In the genomic region with DNA sequence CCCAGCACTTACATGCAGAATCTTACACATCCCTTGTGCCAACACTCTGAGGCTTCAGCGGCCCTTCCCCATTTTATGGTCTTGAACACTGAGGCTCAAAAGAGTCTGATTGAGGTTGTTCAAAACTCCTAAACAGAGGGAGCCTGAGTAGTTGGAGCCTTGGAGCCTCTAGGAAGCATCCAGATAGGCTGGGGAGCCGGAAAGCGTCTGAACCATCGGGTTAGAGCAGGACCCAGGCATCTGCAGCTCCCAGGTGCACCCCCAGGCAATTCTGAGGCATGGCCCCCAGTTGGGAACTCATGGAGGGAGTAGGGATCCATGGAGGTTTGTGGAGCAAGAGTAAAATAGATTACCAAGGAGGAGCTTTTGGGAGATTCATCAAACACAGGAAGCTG, we compare ENCODE assay signal across 18 cellular contexts. TPM values are rescaled to one million over a fixed set of nuclear protein-coding genes. Genes with fewer than 3 reads are reported as not detected.
DNase-seq lines count a peak whose midpoint lies in the region; ATAC-seq and TF ChIP-seq lines count a peak whose summit lies in the region.
"Had no signal": no experiment of that assay in that cellular context is flagged by ENCODE, and none has a peak within 500 bp of the region (broad histone marks: within the 10 kb centered on the region; RNA-seq: fewer than 3 reads in every experiment).

No MANE protein-coding gene starts in this region.

- H3K27me3 ChIP-seq in heart left ventricle (peaks cover 0 to 4% (median 0%) of the 10 kb centered on the region in 9 donors), heart right ventricle (peaks cover 0 to 22% (median 0%) of the 10 kb centered on the region in 7 donors), esophagus squamous epithelium (peaks cover 0 to 13% (median 0%) of the 10 kb centered on the region in 4 donors), trophoblast cell (ENCODE audit: insufficient read depth, low read length) (no peaks in the 10 kb centered on the region), uterus (no peaks in the 10 kb centered on the region)
- H3K27me3 ChIP-seq: MG63 had no signal

- H3K9me3 ChIP-seq in heart left ventricle (no peaks in the 10 kb centered on the region), heart right ventricle (no peaks in the 10 kb centered on the region), esophagus squamous epithelium (no peaks in the 10 kb centered on the region), trophoblast cell (ENCODE audit: insufficient read depth, low read depth, low read length) (no peaks in the 10 kb centered on the region), uterus (no peaks in the 10 kb centered on the region)
- H3K9me3 ChIP-seq: BLaER1 treated with 17β-estradiol and CSF1 and Interleukin-3, amounts not matched to agents 10 nM and 100 nM; MG63; psoas muscle had no signal

- H2BK120ac ChIP-seq in trophoblast cell (ENCODE audit: insufficient read depth, low read length, poor library complexity): no peak overlapping the region

- H3K79me1 ChIP-seq in trophoblast cell (ENCODE audit: low read length): peaks cover 29% of the 10 kb centered on the region

- H3K23ac ChIP-seq in trophoblast cell (ENCODE audit: low read length): no peak overlapping the region

- H2AFZ ChIP-seq in trophoblast cell (ENCODE audit: insufficient read depth, low read length, poor library complexity): no peak overlapping the region

- no peak overlapping the region for H4K12ac ChIP-seq in trophoblast cell (ENCODE audit: low read depth, low read length)

- peaks cover 9% of the 10 kb centered on the region for H3K79me2 ChIP-seq in trophoblast cell (ENCODE audit: control insufficient read depth, insufficient read depth, low read length, poor library complexity)

- H3K36me3 ChIP-seq in heart left ventricle (no peaks in the 10 kb centered on the region), heart right ventricle (no peaks in the 10 kb centered on the region), esophagus squamous epithelium (no peaks in the 10 kb centered on the region), trophoblast cell (ENCODE audit: control insufficient read depth in 1 of 2, insufficient read depth in 2 of 2, low read length in 2 of 2) (peaks cover 0 to 5% of the 10 kb centered on the region in 2 experiments), uterus (no peaks in the 10 kb centered on the region)
- H3K36me3 ChIP-seq: BLaER1 treated with 17β-estradiol and CSF1 and Interleukin-3, amounts not matched to agents 10 nM and 100 nM; MG63 had no signal

- TF ChIP-seq CTCF in heart left ventricle (IDR thresholded peaks at IDR 0.05) (no peak), heart right ventricle (IDR thresholded peaks at IDR 0.05) (no peak), esophagus squamous epithelium (IDR thresholded peaks at IDR 0.05) (no peak), uterus (IDR thresholded peaks at IDR 0.05) (no peak)

- H2AK5ac ChIP-seq in trophoblast cell (ENCODE audit: low read length): no peak overlapping the region

- intact Hi-C loops in heart left ventricle (cut with DNase I) (loop anchor here in 1 of 10 donors (5.0 kb wide), 1 partner anchor 62 kb away; no protein-coding TSS in a partner anchor), heart right ventricle (cut with DNase I) (loop anchor here in 3 of 10 donors (1.0 to 5.0 kb wide), 3 partner anchors 52 to 70 kb away; no protein-coding TSS in a partner anchor), esophagus squamous epithelium (cut with DNase I) (no loop called here), uterus (cut with DNase I; ENCODE audit: low total_unique reads) (no loop called here)

- ATAC-seq in heart left ventricle: no peak
- no peak for ATAC-seq in heart right ventricle
- ATAC-seq in HG03045 (IDR thresholded peaks at IDR 0.05; ENCODE audit: unreplicated experiment): no peak
- ATAC-seq in HG02763 (IDR thresholded peaks at IDR 0.05; ENCODE audit: unreplicated experiment): no peak
- ATAC-seq: psoas muscle; stimulated activated naive CD8-positive, alpha-beta T cell treated with anti-CD3 and anti-CD28 coated beads, Interleukin-15, amount 100 ng/mL, for 72 hours had no signal

- H4K91ac ChIP-seq in trophoblast cell (ENCODE audit: low read depth, low read length): peak overlapping the region; percentile 77

- no peak for TF ChIP-seq POLR2A in heart left ventricle (IDR thresholded peaks at IDR 0.05)
- no peak for TF ChIP-seq POLR2A in esophagus squamous epithelium (IDR thresholded peaks at IDR 0.05)
- TF ChIP-seq POLR2A in uterus (IDR thresholded peaks at IDR 0.05): no peak

- H3K4me1 ChIP-seq in heart left ventricle (peaks cover 6 to 75% (median 36%) of the 10 kb centered on the region in 12 donors), heart right ventricle (peaks cover 13 to 75% (median 46%) of the 10 kb centered on the region in 9 donors), esophagus squamous epithelium (peaks cover 11 to 80% (median 34%) of the 10 kb centered on the region in 3 donors), trophoblast cell (ENCODE audit: control insufficient read depth in 1 of 2, insufficient read depth in 2 of 2, low read length in 2 of 2) (peaks cover 21 to 24% of the 10 kb centered on the region in 2 experiments), uterus (peaks cover 0 to 15% of the 10 kb centered on the region in 2 donors)

- H3K18ac ChIP-seq in trophoblast cell (ENCODE audit: low read length): no peak overlapping the region

- 92 to 97% (median 95%) methylated on average over 3 to 4 of the region's 4 CpGs for WGBS in heart left ventricle, 4 donors
- WGBS in heart right ventricle, 2 donors: 93 to 94% methylated on average over 4 of the region's 4 CpGs
- 93 to 96% methylated on average over 2 to 3 of the region's 4 CpGs for WGBS in esophagus squamous epithelium, 2 donors
- no CpG with 5 or more reads among the region's 4 CpGs for WGBS in trophoblast cell (ENCODE audit: extremely low coverage, insufficient coverage, insufficient read length)

- H3K14ac ChIP-seq in trophoblast cell (ENCODE audit: low read length): no peak overlapping the region

- H3K27ac ChIP-seq in heart left ventricle: peak overlapping the region in 7 of 12 donors; percentile 51 to 86 (median 69)
- H3K27ac ChIP-seq in heart right ventricle: peak overlapping the region in 5 of 10 donors; percentile 15 to 78 (median 65)
- peak overlapping the region in 3 of 4 donors; percentile 52 to 80 (median 75) for H3K27ac ChIP-seq in esophagus squamous epithelium
- no peak overlapping the region for H3K27ac ChIP-seq in trophoblast cell (ENCODE audit: low read depth, low read length)
- peak overlapping the region; percentile 91 to 93 for H3K27ac ChIP-seq in uterus
- H3K27ac ChIP-seq: HL-60, psoas muscle had no signal

- H3K4me3 ChIP-seq in heart left ventricle (no peak overlapping the region), heart right ventricle (no peak overlapping the region), esophagus squamous epithelium (no peak overlapping the region), trophoblast cell (ENCODE audit: low read depth, low read length) (no peak overlapping the region), uterus (no peak overlapping the region)
- H3K4me3 ChIP-seq: BLaER1 treated with 17β-estradiol and CSF1 and Interleukin-3, amounts not matched to agents 10 nM and 100 nM; MG63; psoas muscle had no signal

- peak overlapping the region; percentile 80 for H2BK12ac ChIP-seq in trophoblast cell (ENCODE audit: low read length)

- H4K8ac ChIP-seq in trophoblast cell (ENCODE audit: low read depth, low read length): no peak overlapping the region

- no peak overlapping the region for H3K4me2 ChIP-seq in trophoblast cell (ENCODE audit: low read length)

- no peak overlapping the region for H3K9ac ChIP-seq in trophoblast cell (ENCODE audit: low read length)
- H3K9ac ChIP-seq: BLaER1 treated with 17β-estradiol and CSF1 and Interleukin-3, amounts not matched to agents 10 nM and 100 nM had no signal

- no peak overlapping the region for H3K4ac ChIP-seq in trophoblast cell (ENCODE audit: low read depth, low read length)

- no peak overlapping the region for H2BK5ac ChIP-seq in trophoblast cell (ENCODE audit: low read depth, low read length, poor library complexity)

- DNase-seq in heart left ventricle: no peak
- no peak for DNase-seq in heart right ventricle
- DNase-seq in esophagus squamous epithelium (lab: John Stamatoyannopoulos, UW): no peak
- DNase-seq in trophoblast cell: no peak
- DNase-seq in uterus: peak in 1 of 2 donors; percentile 13
- DNase-seq in NCI-H1436 treated with DMSO at 0.1 percent for 48 hours (lab: John Stamatoyannopoulos, UW): no peak
- DNase-seq: activated naive CD4-positive, alpha-beta T cell treated with anti-CD3 and anti-CD28 coated beads for 36 hours; MG63; midbrain; NCI-H1436; NCI-H526 treated with DMSO at 0.1 percent for 48 hours; stimulated activated CD4-positive, alpha-beta T cell treated with anti-CD3 and anti-CD28 coated beads, Interleukin-4, amount 100 ng/mL, for 4 hours had no signal

RNA-seq across cellular contexts. Expression of a gene that starts 3.8 kb away (rescaled TPM):
- total RNA-seq in heart left ventricle (10 to 100 TPM; 15.5 to 71.1 (median 37.3) TPM), heart right ventricle (10 to 100 TPM; 21.9 to 51.2 (median 32.5) TPM), esophagus squamous epithelium (10 to 100 TPM in 3 of 4 donors, 1 to 10 TPM in 1; 9.0 to 21.7 (median 13.6) TPM), uterus (10 to 100 TPM; 21.3 to 86.5 (median 71.8) TPM)
- polyA plus RNA-seq in heart left ventricle (1 to 10 TPM; 8.5 to 9.9 TPM), heart right ventricle (1 to 10 TPM; 5.9 to 9.3 TPM)
- polyA plus RNA-seq in trophoblast cell (2013): 95.6 and 101 TPM in 2 replicates
- total RNA-seq: activated naive CD4-positive, alpha-beta T cell treated with anti-CD3 and anti-CD28 coated beads for 36 hours had no signal

RNA-seq across cellular contexts. Expression of a gene that starts 9.6 kb away (rescaled TPM):
- total RNA-seq in heart left ventricle (1 to 10 TPM; 1.1 to 5.7 (median 1.6) TPM), heart right ventricle (1 to 10 TPM in 8 of 10 donors, under 1 TPM in 2; 0.78 to 2.0 (median 1.2) TPM), esophagus squamous epithelium (1 to 10 TPM; 1.9 to 4.0 (median 2.7) TPM), uterus (1 to 10 TPM in 2 of 4 donors, under 1 TPM in 1, not detected in 1; under 0.01 to 2.6 (median 1.3) TPM)
- polyA plus RNA-seq in heart left ventricle (under 1 TPM; 0.65 to 0.84 TPM), heart right ventricle (1 to 10 TPM in 1 of 2 donors, under 1 TPM in 1; 0.29 to 1.0 TPM)
- polyA plus RNA-seq in trophoblast cell (2013): 27.5 and 27.6 TPM in 2 replicates
